ENCODE assay signal across 13 cellular contexts in the genomic region with DNA sequence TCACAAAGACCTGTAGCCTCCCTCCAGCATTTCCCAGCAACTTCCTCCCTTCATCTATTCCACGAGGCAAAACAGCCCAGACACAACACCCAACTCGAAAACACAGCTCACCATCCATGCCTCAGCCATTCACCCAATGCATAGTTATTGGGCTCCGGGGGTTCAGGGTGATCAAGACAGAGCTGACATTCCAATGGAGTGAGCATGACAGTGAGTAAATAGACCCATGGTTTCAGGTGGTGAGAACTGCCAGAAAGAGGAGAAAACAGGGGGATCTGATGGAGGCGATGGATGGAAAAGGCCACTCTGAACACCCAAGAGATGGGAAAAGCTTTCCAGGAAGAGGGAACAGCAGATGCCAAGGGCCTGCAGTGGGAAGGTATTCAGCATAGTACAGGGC. TPM values are rescaled to one million over a fixed set of nuclear protein-coding genes. Genes with fewer than 3 reads are reported as not detected.
DNase-seq lines count a peak whose midpoint lies in the region; ATAC-seq and TF ChIP-seq lines count a peak whose summit lies in the region.
"Had no signal": no experiment of that assay in that cellular context is flagged by ENCODE, and none has a peak within 500 bp of the region (broad histone marks: within the 10 kb centered on the region; RNA-seq: fewer than 3 reads in every experiment).

No MANE protein-coding gene starts in this region.

- H3K36me3 Mint-ChIP-seq in activated T-cell treated with anti-CD3 and anti-CD28 coated beads, Interleukin-2, amount 50 U/mL, for 72 hours (ENCODE audit: insufficient read depth in 2 of 2), result peaks cover 7 to 12% of the 10 kb centered on the region in 2 donors
- peaks cover 73% of the 10 kb centered on the region for H3K36me3 Mint-ChIP-seq in activated CD8-positive, alpha-beta T cell treated with anti-CD3 and anti-CD28 coated beads, Interleukin-2, amount 10 ng/mL, durations not matched to agents 7 days and 5 days (ENCODE audit: low read depth)

- H3K4me3 ChIP-seq in gastroesophageal sphincter, result no peak overlapping the region

- no peak for DNase-seq in activated T-cell treated with anti-CD3 and anti-CD28 coated beads, Interleukin-2, amount 50 U/mL, for 72 hours
- DNase-seq in activated T-cell treated with anti-CD3 and anti-CD28 coated beads for 4 hours (no peak), substantia nigra (lab: John Stamatoyannopoulos, UW) (no peak), NCI-H69 (lab: John Stamatoyannopoulos, UW) (no peak), foreskin melanocyte (no peak), LoVo (ENCODE audit: low spot score) (no peak)
- DNase-seq in activated CD8-positive, alpha-beta T cell treated with anti-CD3 and anti-CD28 coated beads, Interleukin-2, amount 10 ng/mL, durations not matched to agents 7 days and 5 days, result no peak
- DNase-seq: GOT3, left colon, NCI-H524, retina, SK-N-SH had no signal

- ATAC-seq in activated T-cell treated with anti-CD3 and anti-CD28 coated beads, Interleukin-2, amount 50 U/mL, for 72 hours (replicated peaks in 1 of 2), result no peak
- ATAC-seq in activated CD8-positive, alpha-beta T cell treated with anti-CD3 and anti-CD28 coated beads, Interleukin-2, amount 10 ng/mL, durations not matched to agents 7 days and 5 days, result no peak
- no peak for ATAC-seq in gastroesophageal sphincter
- ATAC-seq: left colon had no signal

- TF ChIP-seq EP300 in gastroesophageal sphincter (IDR thresholded peaks at IDR 0.05), result no peak

- H3K27me3 Mint-ChIP-seq in activated T-cell treated with anti-CD3 and anti-CD28 coated beads, Interleukin-2, amount 50 U/mL, for 72 hours (ENCODE audit: low read depth), result no peaks in the 10 kb centered on the region
- no peaks in the 10 kb centered on the region for H3K27me3 Mint-ChIP-seq in activated CD8-positive, alpha-beta T cell treated with anti-CD3 and anti-CD28 coated beads, Interleukin-2, amount 10 ng/mL, durations not matched to agents 7 days and 5 days (ENCODE audit: low read depth)

- H3K4me3 Mint-ChIP-seq in activated T-cell treated with anti-CD3 and anti-CD28 coated beads, Interleukin-2, amount 50 U/mL, for 72 hours, result peak overlapping the region; percentile 81 to 82
- H3K4me3 Mint-ChIP-seq in activated CD8-positive, alpha-beta T cell treated with anti-CD3 and anti-CD28 coated beads, Interleukin-2, amount 10 ng/mL, durations not matched to agents 7 days and 5 days, result peak overlapping the region; percentile 70

- peaks cover 83% of the 10 kb centered on the region for H3K4me1 Mint-ChIP-seq in activated T-cell treated with anti-CD3 and anti-CD28 coated beads, Interleukin-2, amount 50 U/mL, for 72 hours (ENCODE audit: low read depth)
- peaks cover 85% of the 10 kb centered on the region for H3K4me1 Mint-ChIP-seq in activated CD8-positive, alpha-beta T cell treated with anti-CD3 and anti-CD28 coated beads, Interleukin-2, amount 10 ng/mL, durations not matched to agents 7 days and 5 days (ENCODE audit: low read depth)

- H3K4me1 ChIP-seq in gastroesophageal sphincter, result peaks cover 0 to 16% (median 0%) of the 10 kb centered on the region in 3 donors

- no peaks in the 10 kb centered on the region for H3K9me3 Mint-ChIP-seq in activated T-cell treated with anti-CD3 and anti-CD28 coated beads, Interleukin-2, amount 50 U/mL, for 72 hours
- no peaks in the 10 kb centered on the region for H3K9me3 Mint-ChIP-seq in activated CD8-positive, alpha-beta T cell treated with anti-CD3 and anti-CD28 coated beads, Interleukin-2, amount 10 ng/mL, durations not matched to agents 7 days and 5 days (ENCODE audit: insufficient read depth)

- POLR2A ChIA-PET in activated CD8-positive, alpha-beta T cell treated with anti-CD3 and anti-CD28 coated beads, Interleukin-2, amount 10 ng/mL, durations not matched to agents 7 days and 5 days (lab: Charles Lee), result interaction anchor here (1.2 to 3.3 kb wide), 5 partner anchors 22 to 51 kb away, joined by 6 to 26 read pairs (median 6); partner anchors contain the start of genes AURKA, CSTF1 and RTF2

- H3K27ac Mint-ChIP-seq in activated T-cell treated with anti-CD3 and anti-CD28 coated beads, Interleukin-2, amount 50 U/mL, for 72 hours, result peak overlapping the region; percentile 95
- H3K27ac Mint-ChIP-seq in activated CD8-positive, alpha-beta T cell treated with anti-CD3 and anti-CD28 coated beads, Interleukin-2, amount 10 ng/mL, durations not matched to agents 7 days and 5 days, result peak overlapping the region; percentile 92

- no peaks in the 10 kb centered on the region for H3K9me3 ChIP-seq in gastroesophageal sphincter
- H3K9me3 ChIP-seq: SK-N-SH had no signal

- WGBS in gastroesophageal sphincter (ENCODE audit: low coverage in 1 of 2), 2 donors, result 90% methylated on average over 1 of the region's 4 CpGs; no CpG with 5 or more reads in 1 of the 2 donors

- TF ChIP-seq POLR2A in gastroesophageal sphincter (IDR thresholded peaks at IDR 0.05), result no peak

- TF ChIP-seq CTCF in gastroesophageal sphincter (IDR thresholded peaks at IDR 0.05), result no peak

- no peaks in the 10 kb centered on the region for H3K27me3 ChIP-seq in gastroesophageal sphincter

- CTCF ChIA-PET in activated CD8-positive, alpha-beta T cell treated with anti-CD3 and anti-CD28 coated beads, Interleukin-2, amount 10 ng/mL, durations not matched to agents 7 days and 5 days (lab: Charles Lee), result interaction anchor here (0.9 to 3.9 kb wide), 9 partner anchors 9 to 51 kb away, joined by 3 to 24 read pairs (median 3); partner anchors contain the start of gene RTF2

- peaks cover 0 to 3% of the 10 kb centered on the region in 2 donors for H3K36me3 ChIP-seq in gastroesophageal sphincter

- H3K27ac ChIP-seq in gastroesophageal sphincter, result peak overlapping the region in 3 of 4 donors; percentile 24 to 29 (median 25)
- peak overlapping the region; percentile 55 for H3K27ac ChIP-seq in substantia nigra (ENCODE audit: low read depth, low read length, poor library complexity, severe bottlenecking)

RNA-seq across cellular contexts. Expression of gene CASS4, which starts 5.9 kb away (rescaled TPM):
- 1 to 10 TPM; 3.5 to 6.9 TPM for total RNA-seq in activated T-cell treated with anti-CD3 and anti-CD28 coated beads, Interleukin-2, amount 50 U/mL, for 72 hours
- 10 to 100 TPM; 17.8 to 18.8 TPM for total RNA-seq in activated CD8-positive, alpha-beta T cell treated with anti-CD3 and anti-CD28 coated beads, Interleukin-2, amount 10 ng/mL, durations not matched to agents 7 days and 5 days
- total RNA-seq in gastroesophageal sphincter, result 1 to 10 TPM; 1.2 to 9.0 (median 4.4) TPM

RNA-seq across cellular contexts. Expression of gene CSTF1, which starts 25.5 kb away (rescaled TPM):
- total RNA-seq in activated T-cell treated with anti-CD3 and anti-CD28 coated beads, Interleukin-2, amount 50 U/mL, for 72 hours, result 10 to 100 TPM; 63.7 to 74.5 TPM
- 10 to 100 TPM; 60.5 to 66.3 TPM for total RNA-seq in activated CD8-positive, alpha-beta T cell treated with anti-CD3 and anti-CD28 coated beads, Interleukin-2, amount 10 ng/mL, durations not matched to agents 7 days and 5 days
- 10 to 100 TPM; 15.3 to 33.1 (median 22.4) TPM for total RNA-seq in gastroesophageal sphincter

RNA-seq across cellular contexts. Expression of gene AURKA, which starts 25.9 kb away (rescaled TPM):
- 100 to 1,000 TPM; 110 to 142 TPM for total RNA-seq in activated T-cell treated with anti-CD3 and anti-CD28 coated beads, Interleukin-2, amount 50 U/mL, for 72 hours
- 10 to 100 TPM; 92.7 to 94.2 TPM for total RNA-seq in activated CD8-positive, alpha-beta T cell treated with anti-CD3 and anti-CD28 coated beads, Interleukin-2, amount 10 ng/mL, durations not matched to agents 7 days and 5 days
- 1 to 10 TPM in 3 of 4 donors, under 1 TPM in 1; 0.54 to 2.5 (median 1.6) TPM for total RNA-seq in gastroesophageal sphincter

RNA-seq across cellular contexts. Expression of gene RTF2, which starts 50.5 kb away (rescaled TPM):
- 10 to 100 TPM; 80.8 to 82.7 TPM for total RNA-seq in activated T-cell treated with anti-CD3 and anti-CD28 coated beads, Interleukin-2, amount 50 U/mL, for 72 hours
- total RNA-seq in activated CD8-positive, alpha-beta T cell treated with anti-CD3 and anti-CD28 coated beads, Interleukin-2, amount 10 ng/mL, durations not matched to agents 7 days and 5 days, result 100 to 1,000 TPM; 118 to 125 TPM
- total RNA-seq in gastroesophageal sphincter, result 10 to 100 TPM; 83.7 to 96.1 (median 90.3) TPM

RNA-seq across cellular contexts. Expression of gene FAM210B, which starts 59.1 kb away (rescaled TPM):
- total RNA-seq in activated T-cell treated with anti-CD3 and anti-CD28 coated beads, Interleukin-2, amount 50 U/mL, for 72 hours, result 1 to 10 TPM; 4.6 to 4.9 TPM
- 1 to 10 TPM; 5.2 to 5.4 TPM for total RNA-seq in activated CD8-positive, alpha-beta T cell treated with anti-CD3 and anti-CD28 coated beads, Interleukin-2, amount 10 ng/mL, durations not matched to agents 7 days and 5 days
- 10 to 100 TPM; 57.4 to 79.9 (median 59.3) TPM for total RNA-seq in gastroesophageal sphincter

Comparison
In these comparisons a context has a peak if more than half of its experiments do, and no peak if none do; other contexts are left out.
1. RNA of gene AURKA, which starts 25.9 kb away (total RNA-seq): 110 to 142 TPM in activated T-cell treated with anti-CD3 and anti-CD28 coated beads, Interleukin-2, amount 50 U/mL, for 72 hours and 92.7 to 94.2 TPM in activated CD8-positive, alpha-beta T cell treated with anti-CD3 and anti-CD28 coated beads, Interleukin-2, amount 10 ng/mL, durations not matched to agents 7 days and 5 days; 0.54 to 2.5 TPM in gastroesophageal sphincter; every median in the first group is over 10 times any median in the second.